In the genomic region with DNA sequence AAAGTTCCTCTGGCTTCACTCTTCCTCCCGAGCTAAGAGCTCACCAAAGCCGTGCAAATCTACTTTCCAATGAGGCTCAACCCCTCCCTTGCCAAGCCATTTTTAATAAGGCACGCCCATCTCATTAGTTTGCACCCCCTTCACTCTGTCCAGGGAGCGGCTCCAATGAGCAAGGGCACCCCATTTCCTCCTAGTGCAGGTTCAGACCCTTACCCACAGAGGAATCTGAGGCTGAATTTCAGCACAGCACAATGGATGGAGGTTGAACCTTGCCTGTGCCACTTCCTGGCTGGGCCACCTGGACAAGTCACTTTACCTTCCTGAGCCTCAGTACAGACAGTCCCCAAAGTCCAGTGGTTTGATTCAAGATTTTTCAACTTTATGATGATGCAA, we compare ENCODE assay signal across 24 cellular contexts.
"Had no signal": no experiment of that assay in that cellular context is flagged by ENCODE, and none has a peak within 500 bp of the region (broad histone marks: within the 10 kb centered on the region; RNA-seq: fewer than 3 reads in every experiment).

No MANE protein-coding gene starts in this region.

- H3K4me1 Mint-ChIP-seq: nephron had no signal

- H3K4me3 Mint-ChIP-seq: activated T-cell treated with anti-CD3 and anti-CD28 coated beads, Interleukin-2, amount 50 U/mL, for 24 hours; nephron; T-helper 1 cell treated with Interleukin-12 subunit alpha and Interleukin-12 subunit beta and Interleukin-4 antibody, amounts not matched to agents 30 μg/mL and 1 μg/mL, for 36 hours had no signal

- H3K4me3 ChIP-seq: colonic mucosa, gastrocnemius medialis, left lung, lower lobe of right lung, ovary, psoas muscle, tibial nerve had no signal

- H3K27ac Mint-ChIP-seq: activated T-cell treated with anti-CD3 and anti-CD28 coated beads, Interleukin-2, amount 50 U/mL, for 24 hours; nephron; T-helper 1 cell treated with Interleukin-12 subunit alpha and Interleukin-12 subunit beta and Interleukin-4 antibody, amounts not matched to agents 30 μg/mL and 1 μg/mL, for 36 hours had no signal

- H3K9me3 ChIP-seq: colonic mucosa, gastrocnemius medialis, left lung, lower lobe of right lung, ovary, psoas muscle, tibial nerve had no signal

- H3K36me3 ChIP-seq: colonic mucosa, ovary had no signal

- H3K27me3 ChIP-seq: colonic mucosa, gastrocnemius medialis, left lung, ovary, tibial nerve had no signal

- H3K9me3 Mint-ChIP-seq: activated T-cell treated with anti-CD3 and anti-CD28 coated beads, Interleukin-2, amount 50 U/mL, for 24 hours; nephron; T-helper 1 cell treated with Interleukin-12 subunit alpha and Interleukin-12 subunit beta and Interleukin-4 antibody, amounts not matched to agents 30 μg/mL and 1 μg/mL, for 36 hours had no signal

- DNase-seq: activated CD4-positive, alpha-beta T cell treated with anti-CD3 and anti-CD28 coated beads for 48 hours; activated CD4-positive, alpha-beta T cell treated with anti-CD3 and anti-CD28 coated beads, Interleukin-2, amount 50 U/mL, for 48 hours; activated CD8-positive, alpha-beta memory T cell treated with anti-CD3 and anti-CD28 coated beads, Interleukin-2, amount 50 U/mL, for 4 hours; activated gamma-delta T cell treated with Interleukin-2 at 50 U/mL for 16 hours; activated naive CD4-positive, alpha-beta T cell treated with anti-CD3 and anti-CD28 coated beads, Interleukin-2, amount 50 U/mL, for 16 hours; activated T-cell treated with anti-CD3 and anti-CD28 coated beads, Interleukin-2, amount 50 U/mL, for 24 hours; cerebellar nuclear complex; colonic mucosa; effector CD8-positive, alpha-beta T cell; gastrocnemius medialis; glutamatergic neuron; left lung; lower lobe of right lung; mesendoderm; ovary; psoas muscle; stimulated activated CD4-positive, alpha-beta T cell treated with anti-CD3 and anti-CD28 coated beads, Interleukin-15, amount 100 ng/mL, for 24 hours; stimulated activated naive CD4-positive, alpha-beta T cell treated with Interleukin-2 at 50 U/mL for 16 hours; T1000 had no signal

- H3K27ac ChIP-seq: colonic mucosa, gastrocnemius medialis, left lung, lower lobe of right lung, ovary, psoas muscle, tibial nerve, WERI-Rb-1 had no signal

- H3K4me1 ChIP-seq: colonic mucosa, left lung, lower lobe of right lung had no signal

- ATAC-seq: activated CD4-positive, CD25-positive, alpha-beta regulatory T cell treated with anti-CD3 and anti-CD28 coated beads, Interleukin-2, amount 50 U/mL, for 24 hours; gastrocnemius medialis; left lung; lower lobe of right lung; psoas muscle had no signal

- H3K27me3 Mint-ChIP-seq: activated T-cell treated with anti-CD3 and anti-CD28 coated beads, Interleukin-2, amount 50 U/mL, for 24 hours had no signal
